Comparison of ENCODE assay signal across 1 cellular context in the genomic region with DNA sequence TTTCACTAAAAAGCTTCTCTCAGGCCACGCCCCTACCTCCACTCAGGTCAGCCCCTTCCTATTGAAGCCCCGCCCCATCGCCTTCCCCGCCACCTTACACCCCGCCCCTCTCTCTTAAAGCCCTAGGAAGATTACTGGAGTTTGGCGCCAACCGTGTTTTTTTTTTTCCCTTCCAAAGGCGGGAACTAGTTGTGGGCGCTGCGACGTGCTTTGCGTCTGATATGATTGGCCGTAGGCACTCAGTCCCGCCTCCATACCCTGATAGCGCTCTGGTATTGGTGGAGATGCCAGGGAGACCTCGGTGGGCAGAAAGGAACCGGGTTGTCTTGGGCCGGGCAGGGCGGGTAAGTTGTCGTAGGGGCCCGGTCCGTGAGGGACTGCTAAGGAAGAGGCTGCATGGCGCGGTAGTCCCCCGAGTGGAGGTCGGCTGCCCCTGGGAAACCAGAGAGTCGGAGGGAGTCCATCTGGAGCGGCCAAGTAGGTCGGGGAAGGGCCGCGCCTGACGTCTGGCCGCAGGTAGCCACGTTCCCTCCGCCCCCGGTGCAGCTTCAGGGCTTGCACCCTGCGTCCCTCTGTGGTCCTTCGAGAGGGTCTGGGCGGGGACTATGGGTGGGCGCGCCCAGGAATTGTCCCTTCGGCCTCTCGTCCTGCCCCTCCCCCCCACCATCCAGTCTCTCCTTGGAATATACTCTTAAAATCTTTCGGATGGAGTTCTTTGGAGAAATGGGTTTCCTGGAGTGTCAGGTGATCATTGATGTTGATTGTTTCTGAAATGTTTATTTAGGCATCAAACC.
TF ChIP-seq lines count a peak whose summit lies in the region.

Gene CASP8AP2 (plus strand): TSS at position 290 of the 794 bp plus-strand sequence.

TF ChIP-seq in HEK293, 187 proteins besides CTCF, POLR2A, EP300 and RAD21 (continued from another document and continues in another):
- TF ChIP-seq ZNF473 (tag by site-specific recombination; IDR thresholded peaks at IDR 0.05) (no peak), ZNF830 (tag by site-specific recombination; IDR thresholded peaks at IDR 0.05; ENCODE audit: low read depth) (no peak), ZNF629 (tag by site-specific recombination; IDR thresholded peaks at IDR 0.05) (peak; percentile 35), ZNF585B (tag by site-specific recombination; IDR thresholded peaks at IDR 0.05) (no peak), ZSCAN16 (tag by site-specific recombination; IDR thresholded peaks at IDR 0.05) (no peak), ZNF354C (tag by site-specific recombination; IDR thresholded peaks at IDR 0.05; ENCODE audit: borderline replicate concordance, low read depth) (no peak), ZNF394 (tag by site-specific recombination; IDR thresholded peaks at IDR 0.05; ENCODE audit: borderline replicate concordance) (no peak; the same call in 1 of the 2 replicates), ZBTB7A (tag by site-specific recombination; IDR thresholded peaks at IDR 0.05; ENCODE audit: low read depth) (no peak), ZNF274 (IDR thresholded peaks at IDR 0.05; ENCODE audit: low read length) (no peak), ZNF274 (tag by site-specific recombination; IDR thresholded peaks at IDR 0.05; ENCODE audit: borderline replicate concordance) (no peak), ZNF148 (tag by site-specific recombination; IDR thresholded peaks at IDR 0.05; ENCODE audit: borderline replicate concordance) (no peak), GLI2 (tag by site-specific recombination; IDR thresholded peaks at IDR 0.05; ENCODE audit: borderline replicate concordance, low read depth) (no peak), ZNF341 (tag by site-specific recombination; IDR thresholded peaks at IDR 0.05; ENCODE audit: low read depth) (no peak; the same call in 1 of the 2 replicates), TRIM28 (IDR thresholded peaks at IDR 0.05; ENCODE audit: borderline replicate concordance, low read length) (no peak; the same call in 1 of the 2 replicates), ZNF391 (tag by site-specific recombination; IDR thresholded peaks at IDR 0.05; ENCODE audit: borderline replicate concordance, low read depth) (peak; percentile 59; the same call in 1 of the 2 replicates), KLF8 (tag by site-specific recombination; IDR thresholded peaks at IDR 0.05) (peak; percentile 57), ZNF155 (tag by site-specific recombination; IDR thresholded peaks at IDR 0.05) (no peak), ZNF521 (tag by site-specific recombination; IDR thresholded peaks at IDR 0.05) (no peak), PATZ1 (tag by site-specific recombination; IDR thresholded peaks at IDR 0.05) (peak; percentile 61), ZNF48 (tag by site-specific recombination; IDR thresholded peaks at IDR 0.05) (no peak), ZFP3 (tag by site-specific recombination; IDR thresholded peaks at IDR 0.05; ENCODE audit: low read depth) (no peak), ZNF398 (tag by site-specific recombination; IDR thresholded peaks at IDR 0.05) (no peak), ZNF514 (tag by site-specific recombination; IDR thresholded peaks at IDR 0.05) (no peak), TCF7L2 (IDR thresholded peaks at IDR 0.05; ENCODE audit: borderline replicate concordance, low read depth, low read length) (no peak), ZNF324 (tag by site-specific recombination; IDR thresholded peaks at IDR 0.05) (peak; percentile 15; the same call in 1 of the 2 replicates), ZNF223 (tag by site-specific recombination; IDR thresholded peaks at IDR 0.05) (no peak), ZNF791 (tag by site-specific recombination; IDR thresholded peaks at IDR 0.05) (no peak), ZNF621 (tag by site-specific recombination; IDR thresholded peaks at IDR 0.05) (no peak), PRDM1 (tag by site-specific recombination; IDR thresholded peaks at IDR 0.05) (no peak), ZNF596 (tag by site-specific recombination; IDR thresholded peaks at IDR 0.05) (no peak), KLF7 (tag by site-specific recombination; IDR thresholded peaks at IDR 0.05; ENCODE audit: borderline replicate concordance) (no peak), ZNF404 (tag by site-specific recombination; IDR thresholded peaks at IDR 0.05) (no peak), ATF2 (tag by site-specific recombination; IDR thresholded peaks at IDR 0.05; ENCODE audit: low read depth) (no peak), ZNF146 (tag by site-specific recombination; IDR thresholded peaks at IDR 0.05) (0 out of 2 replicates have a peak, but pooled peaks have one; percentile 35), ZNF112 (tag by site-specific recombination; IDR thresholded peaks at IDR 0.05) (no peak), ZNF747 (tag by site-specific recombination; IDR thresholded peaks at IDR 0.05) (no peak), REPIN1 (tag by site-specific recombination; IDR thresholded peaks at IDR 0.05; ENCODE audit: low read depth) (peak; percentile 82; the same call in 1 of the 2 replicates), ZSCAN23 (tag by site-specific recombination; IDR thresholded peaks at IDR 0.05) (no peak), ZFP69B (tag by site-specific recombination; IDR thresholded peaks at IDR 0.05) (no peak; the same call in 1 of the 2 replicates), ZNF335 (tag by site-specific recombination; conservative IDR thresholded peaks at IDR 0.05) (peak; percentile 95)
- TF ChIP-seq, protein P1, sequence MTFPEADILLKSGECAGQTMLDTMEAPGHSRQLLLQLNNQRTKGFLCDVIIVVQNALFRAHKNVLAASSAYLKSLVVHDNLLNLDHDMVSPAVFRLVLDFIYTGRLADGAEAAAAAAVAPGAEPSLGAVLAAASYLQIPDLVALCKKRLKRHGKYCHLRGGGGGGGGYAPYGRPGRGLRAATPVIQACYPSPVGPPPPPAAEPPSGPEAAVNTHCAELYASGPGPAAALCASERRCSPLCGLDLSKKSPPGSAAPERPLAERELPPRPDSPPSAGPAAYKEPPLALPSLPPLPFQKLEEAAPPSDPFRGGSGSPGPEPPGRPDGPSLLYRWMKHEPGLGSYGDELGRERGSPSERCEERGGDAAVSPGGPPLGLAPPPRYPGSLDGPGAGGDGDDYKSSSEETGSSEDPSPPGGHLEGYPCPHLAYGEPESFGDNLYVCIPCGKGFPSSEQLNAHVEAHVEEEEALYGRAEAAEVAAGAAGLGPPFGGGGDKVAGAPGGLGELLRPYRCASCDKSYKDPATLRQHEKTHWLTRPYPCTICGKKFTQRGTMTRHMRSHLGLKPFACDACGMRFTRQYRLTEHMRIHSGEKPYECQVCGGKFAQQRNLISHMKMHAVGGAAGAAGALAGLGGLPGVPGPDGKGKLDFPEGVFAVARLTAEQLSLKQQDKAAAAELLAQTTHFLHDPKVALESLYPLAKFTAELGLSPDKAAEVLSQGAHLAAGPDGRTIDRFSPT (tag by site-specific recombination; IDR thresholded peaks at IDR 0.05) = peak; percentile 98
- TF ChIP-seq, protein P2, sequence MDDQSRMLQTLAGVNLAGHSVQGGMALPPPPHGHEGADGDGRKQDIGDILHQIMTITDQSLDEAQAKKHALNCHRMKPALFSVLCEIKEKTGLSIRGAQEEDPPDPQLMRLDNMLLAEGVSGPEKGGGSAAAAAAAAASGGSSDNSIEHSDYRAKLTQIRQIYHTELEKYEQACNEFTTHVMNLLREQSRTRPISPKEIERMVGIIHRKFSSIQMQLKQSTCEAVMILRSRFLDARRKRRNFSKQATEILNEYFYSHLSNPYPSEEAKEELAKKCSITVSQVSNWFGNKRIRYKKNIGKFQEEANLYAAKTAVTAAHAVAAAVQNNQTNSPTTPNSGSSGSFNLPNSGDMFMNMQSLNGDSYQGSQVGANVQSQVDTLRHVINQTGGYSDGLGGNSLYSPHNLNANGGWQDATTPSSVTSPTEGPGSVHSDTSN (CRISPR knock-in tag; IDR thresholded peaks at IDR 0.05) = peak; percentile 58; the same call in 1 of the 2 replicates
- TF ChIP-seq, protein P3, sequence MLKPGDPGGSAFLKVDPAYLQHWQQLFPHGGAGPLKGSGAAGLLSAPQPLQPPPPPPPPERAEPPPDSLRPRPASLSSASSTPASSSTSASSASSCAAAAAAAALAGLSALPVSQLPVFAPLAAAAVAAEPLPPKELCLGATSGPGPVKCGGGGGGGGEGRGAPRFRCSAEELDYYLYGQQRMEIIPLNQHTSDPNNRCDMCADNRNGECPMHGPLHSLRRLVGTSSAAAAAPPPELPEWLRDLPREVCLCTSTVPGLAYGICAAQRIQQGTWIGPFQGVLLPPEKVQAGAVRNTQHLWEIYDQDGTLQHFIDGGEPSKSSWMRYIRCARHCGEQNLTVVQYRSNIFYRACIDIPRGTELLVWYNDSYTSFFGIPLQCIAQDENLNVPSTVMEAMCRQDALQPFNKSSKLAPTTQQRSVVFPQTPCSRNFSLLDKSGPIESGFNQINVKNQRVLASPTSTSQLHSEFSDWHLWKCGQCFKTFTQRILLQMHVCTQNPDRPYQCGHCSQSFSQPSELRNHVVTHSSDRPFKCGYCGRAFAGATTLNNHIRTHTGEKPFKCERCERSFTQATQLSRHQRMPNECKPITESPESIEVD (tag by site-specific recombination; IDR thresholded peaks at IDR 0.05) = 0 out of 2 replicates have a peak, but pooled peaks have one; percentile 2
- TF ChIP-seq, protein P4, sequence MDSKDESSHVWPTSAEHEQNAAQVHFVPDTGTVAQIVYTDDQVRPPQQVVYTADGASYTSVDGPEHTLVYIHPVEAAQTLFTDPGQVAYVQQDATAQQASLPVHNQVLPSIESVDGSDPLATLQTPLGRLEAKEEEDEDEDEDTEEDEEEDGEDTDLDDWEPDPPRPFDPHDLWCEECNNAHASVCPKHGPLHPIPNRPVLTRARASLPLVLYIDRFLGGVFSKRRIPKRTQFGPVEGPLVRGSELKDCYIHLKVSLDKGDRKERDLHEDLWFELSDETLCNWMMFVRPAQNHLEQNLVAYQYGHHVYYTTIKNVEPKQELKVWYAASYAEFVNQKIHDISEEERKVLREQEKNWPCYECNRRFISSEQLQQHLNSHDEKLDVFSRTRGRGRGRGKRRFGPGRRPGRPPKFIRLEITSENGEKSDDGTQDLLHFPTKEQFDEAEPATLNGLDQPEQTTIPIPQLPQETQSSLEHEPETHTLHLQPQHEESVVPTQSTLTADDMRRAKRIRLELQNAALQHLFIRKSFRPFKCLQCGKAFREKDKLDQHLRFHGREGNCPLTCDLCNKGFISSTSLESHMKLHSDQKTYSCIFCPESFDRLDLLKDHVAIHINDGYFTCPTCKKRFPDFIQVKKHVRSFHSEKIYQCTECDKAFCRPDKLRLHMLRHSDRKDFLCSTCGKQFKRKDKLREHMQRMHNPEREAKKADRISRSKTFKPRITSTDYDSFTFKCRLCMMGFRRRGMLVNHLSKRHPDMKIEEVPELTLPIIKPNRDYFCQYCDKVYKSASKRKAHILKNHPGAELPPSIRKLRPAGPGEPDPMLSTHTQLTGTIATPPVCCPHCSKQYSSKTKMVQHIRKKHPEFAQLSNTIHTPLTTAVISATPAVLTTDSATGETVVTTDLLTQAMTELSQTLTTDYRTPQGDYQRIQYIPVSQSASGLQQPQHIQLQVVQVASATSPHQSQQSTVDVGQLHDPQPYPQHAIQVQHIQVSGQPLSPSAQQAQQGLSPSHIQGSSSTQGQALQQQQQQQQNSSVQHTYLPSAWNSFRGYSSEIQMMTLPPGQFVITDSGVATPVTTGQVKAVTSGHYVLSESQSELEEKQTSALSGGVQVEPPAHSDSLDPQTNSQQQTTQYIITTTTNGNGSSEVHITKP (tag by site-specific recombination; IDR thresholded peaks at IDR 0.05) = peak; percentile 32; the same call in 1 of the 2 replicates
